In the genomic region with DNA sequence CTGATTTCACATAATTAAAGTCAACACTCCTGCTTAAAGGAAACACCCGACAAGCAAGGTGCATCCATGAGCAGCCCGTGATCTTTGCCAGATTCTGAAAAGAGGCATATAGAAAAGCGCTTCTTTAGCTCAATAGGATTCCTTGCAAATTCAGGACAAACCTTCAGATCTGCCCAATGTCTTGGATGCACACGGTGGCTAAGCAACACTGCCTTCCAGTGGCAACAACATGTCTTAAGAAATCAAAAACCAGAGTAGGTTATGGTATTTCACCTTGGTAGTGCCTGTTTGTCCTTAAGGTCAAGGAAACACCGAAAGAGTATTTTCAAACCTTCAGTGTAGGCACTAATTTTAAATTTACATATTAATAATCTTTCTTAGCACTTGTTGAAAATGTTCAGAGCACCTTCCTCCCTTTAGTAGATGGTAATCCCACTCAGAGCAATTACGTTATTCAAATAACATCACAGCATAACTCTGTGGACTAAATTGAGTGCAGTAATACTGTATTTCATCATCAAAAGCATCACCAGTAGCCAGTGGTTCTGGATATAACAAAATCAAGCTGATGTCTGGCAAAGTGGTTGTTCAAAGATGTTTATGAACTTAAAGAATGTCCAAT, we compare ENCODE assay signal across 9 cellular contexts. TPM values are rescaled to one million over a fixed set of nuclear protein-coding genes. Genes with fewer than 3 reads are reported as not detected.
DNase-seq lines count a peak whose midpoint lies in the region; TF ChIP-seq lines count a peak whose summit lies in the region.
"Had no signal": no experiment of that assay in that cellular context is flagged by ENCODE, and none has a peak within 500 bp of the region (broad histone marks: within the 10 kb centered on the region; RNA-seq: fewer than 3 reads in every experiment).

No MANE protein-coding gene starts in this region.

- H3K27ac Mint-ChIP-seq in T-helper 2 cell treated with Interferon-gamma antibody and Interleukin-4, amounts not matched to agents 5 μg/mL and 100 μg/mL, for 36 hours: no peak overlapping the region

- H3K36me3 ChIP-seq in Peyer's patch: no peaks in the 10 kb centered on the region
- H3K36me3 ChIP-seq in tibial artery: no peaks in the 10 kb centered on the region
- H3K36me3 ChIP-seq: BLaER1 treated with 17β-estradiol and CSF1 and Interleukin-3, amounts not matched to agents 10 nM and 100 nM had no signal

- no peaks in the 10 kb centered on the region for H3K9me3 Mint-ChIP-seq in T-helper 2 cell treated with Interferon-gamma antibody and Interleukin-4, amounts not matched to agents 5 μg/mL and 100 μg/mL, for 36 hours

- no peaks in the 10 kb centered on the region for H3K9me3 ChIP-seq in Peyer's patch
- H3K9me3 ChIP-seq in tibial artery: no peaks in the 10 kb centered on the region
- H3K9me3 ChIP-seq: BLaER1 treated with 17β-estradiol and CSF1 and Interleukin-3, amounts not matched to agents 10 nM and 100 nM had no signal

- peaks cover 29% of the 10 kb centered on the region for H3K27me3 Mint-ChIP-seq in T-helper 2 cell treated with Interferon-gamma antibody and Interleukin-4, amounts not matched to agents 5 μg/mL and 100 μg/mL, for 36 hours (ENCODE audit: low read depth)

- H3K4me1 ChIP-seq in Peyer's patch (peaks cover 0 to 6% (median 0%) of the 10 kb centered on the region in 4 donors), tibial artery (no peaks in the 10 kb centered on the region)

- H3K27me3 ChIP-seq in Peyer's patch (no peaks in the 10 kb centered on the region), tibial artery (no peaks in the 10 kb centered on the region)
- H3K27me3 ChIP-seq: BLaER1 treated with 17β-estradiol and CSF1 and Interleukin-3, amounts not matched to agents 10 nM and 100 nM had no signal

- TF ChIP-seq POLR2A in Peyer's patch (IDR thresholded peaks at IDR 0.05): no peak

- peak in 4 of 6 experiments; percentile 25 to 55 (median 50) for TF ChIP-seq CTCF in Peyer's patch (IDR thresholded peaks at IDR 0.05)
- peak; percentile 18 to 33 for TF ChIP-seq CTCF in tibial artery (IDR thresholded peaks at IDR 0.05)

- intact Hi-C loops in tibial artery (cut with DNase I; ENCODE audit: low total_unique reads): no loop called here

- peak; percentile 30 to 74 for DNase-seq in NCI-H524 (lab: John Stamatoyannopoulos, UW)
- no peak for DNase-seq in NCI-H524 treated with DMSO at 0.1 percent for 48 hours (lab: John Stamatoyannopoulos, UW)
- DNase-seq in Peyer's patch: no peak
- DNase-seq in fibroblast of the conjunctiva (ENCODE audit: low read depth): peak; percentile 44
- no peak for DNase-seq in tibial artery
- no peak for DNase-seq in activated naive CD4-positive, alpha-beta T cell (lab: John Stamatoyannopoulos, UW)
- no peak for DNase-seq in stimulated activated CD4-positive, alpha-beta T cell treated with anti-CD3 and anti-CD28 coated beads, Interleukin-4, amount 100 ng/mL, for 1 hour
- DNase-seq in T-helper 2 cell treated with Interferon-gamma antibody and Interleukin-4, amounts not matched to agents 5 μg/mL and 100 μg/mL, for 36 hours (ENCODE audit: low spot score): no peak

- H3K4me3 ChIP-seq in Peyer's patch (no peak overlapping the region), tibial artery (no peak overlapping the region)
- H3K4me3 ChIP-seq: BLaER1 treated with 17β-estradiol and CSF1 and Interleukin-3, amounts not matched to agents 10 nM and 100 nM had no signal

- no peaks in the 10 kb centered on the region for H3K4me1 Mint-ChIP-seq in T-helper 2 cell treated with Interferon-gamma antibody and Interleukin-4, amounts not matched to agents 5 μg/mL and 100 μg/mL, for 36 hours (ENCODE audit: low read depth)

- H3K27ac ChIP-seq in Peyer's patch (no peak overlapping the region), tibial artery (no peak overlapping the region)
- H3K27ac ChIP-seq: BLaER1 treated with 17β-estradiol and CSF1 and Interleukin-3, amounts not matched to agents 10 nM and 100 nM had no signal

- H3K36me3 Mint-ChIP-seq in T-helper 2 cell treated with Interferon-gamma antibody and Interleukin-4, amounts not matched to agents 5 μg/mL and 100 μg/mL, for 36 hours (ENCODE audit: low read depth): no peaks in the 10 kb centered on the region

- no peak overlapping the region for H3K4me3 Mint-ChIP-seq in T-helper 2 cell treated with Interferon-gamma antibody and Interleukin-4, amounts not matched to agents 5 μg/mL and 100 μg/mL, for 36 hours

RNA-seq across cellular contexts. Expression of gene CDKN3, which starts 58.0 kb away (rescaled TPM):
- total RNA-seq in Peyer's patch: 1 to 10 TPM; 1.6 to 7.4 (median 4.3) TPM

Comparison
In these comparisons a context has a peak if more than half of its experiments do, and no peak if none do; other contexts are left out.
1. DNase-seq: peak in NCI-H524 (2 of 2) and fibroblast of the conjunctiva (single experiment); none in NCI-H524 treated with DMSO at 0.1 percent for 48 hours (single experiment), Peyer's patch (0 of 3), tibial artery (0 of 2), activated naive CD4-positive, alpha-beta T cell (0 of 4), stimulated activated CD4-positive, alpha-beta T cell treated with anti-CD3 and anti-CD28 coated beads, Interleukin-4, amount 100 ng/mL, for 1 hour (single experiment) and T-helper 2 cell treated with Interferon-gamma antibody and Interleukin-4, amounts not matched to agents 5 μg/mL and 100 μg/mL, for 36 hours (single experiment).